16 cellular contexts compared by ENCODE assay signal in the genomic region with DNA sequence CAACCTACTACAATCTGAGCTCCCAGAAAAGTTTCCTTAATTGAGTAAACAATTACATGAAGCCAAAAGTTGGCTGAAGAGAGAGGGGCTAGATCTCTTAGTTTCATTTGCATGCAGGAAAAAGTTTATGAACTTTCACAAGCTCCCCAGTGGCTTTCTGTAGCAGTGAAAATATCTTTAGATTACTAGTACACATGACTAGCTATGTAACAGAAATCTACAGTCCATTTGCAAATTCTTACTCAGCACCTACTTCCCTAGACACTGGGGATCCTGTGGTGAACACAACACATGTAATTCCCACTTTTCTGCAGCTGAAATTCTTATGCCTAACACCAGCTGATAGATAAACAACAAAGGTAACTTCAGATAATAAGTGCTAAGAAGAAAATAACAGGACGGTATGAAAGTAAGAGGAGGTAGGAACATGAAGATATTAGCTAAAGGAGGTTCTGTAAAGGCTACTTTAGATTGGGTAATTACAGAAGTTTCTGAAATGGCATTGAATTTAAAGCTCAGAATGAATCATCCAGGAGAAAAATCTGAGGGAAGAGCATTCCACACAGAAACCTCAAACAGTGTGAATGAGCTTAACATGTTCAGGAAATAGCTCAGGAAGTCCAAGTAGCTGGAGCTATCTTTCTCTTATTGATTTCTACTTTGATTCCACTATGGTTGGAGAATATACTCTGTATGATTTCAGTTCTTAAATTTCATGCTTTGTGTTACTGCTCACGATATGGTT.
DNase-seq lines count a peak whose midpoint lies in the region; ATAC-seq and TF ChIP-seq lines count a peak whose summit lies in the region.
"Had no signal": no experiment of that assay in that cellular context is flagged by ENCODE, and none has a peak within 500 bp of the region (broad histone marks: within the 10 kb centered on the region; RNA-seq: fewer than 3 reads in every experiment).

No MANE protein-coding gene starts in this region.

- peak; percentile 12 for TF ChIP-seq CTCF in chondrocyte (IDR thresholded peaks at IDR 0.05)

- no peak overlapping the region for H3K4me3 Mint-ChIP-seq in chondrocyte (ENCODE audit: unreplicated experiment)
- H3K4me3 Mint-ChIP-seq in activated naive CD8-positive, alpha-beta T cell treated with anti-CD3 and anti-CD28 coated beads for 36 hours, result no peak overlapping the region
- H3K4me3 Mint-ChIP-seq: activated CD8-positive, alpha-beta T cell treated with anti-CD3 and anti-CD28 coated beads for 36 hours; activated naive CD4-positive, alpha-beta T cell treated with anti-CD3 and anti-CD28 coated beads for 36 hours; CD8-positive, alpha-beta T cell had no signal

- H3K27ac Mint-ChIP-seq in chondrocyte (ENCODE audit: unreplicated experiment), result peak overlapping the region; percentile 88
- H3K27ac Mint-ChIP-seq in activated naive CD8-positive, alpha-beta T cell treated with anti-CD3 and anti-CD28 coated beads for 36 hours, result no peak overlapping the region
- H3K27ac Mint-ChIP-seq: activated CD8-positive, alpha-beta T cell treated with anti-CD3 and anti-CD28 coated beads for 36 hours; activated naive CD4-positive, alpha-beta T cell treated with anti-CD3 and anti-CD28 coated beads for 36 hours; CD8-positive, alpha-beta T cell; naive B cell had no signal

- H3K4me1 Mint-ChIP-seq in chondrocyte (ENCODE audit: low read depth), result peaks cover 58% of the 10 kb centered on the region
- no peaks in the 10 kb centered on the region for H3K4me1 Mint-ChIP-seq in activated naive CD8-positive, alpha-beta T cell treated with anti-CD3 and anti-CD28 coated beads for 36 hours

- ATAC-seq in HG02981 (IDR thresholded peaks at IDR 0.05; ENCODE audit: unreplicated experiment), result no peak
- ATAC-seq: activated CD8-positive, alpha-beta T cell treated with anti-CD3 and anti-CD28 coated beads for 36 hours; CD8-positive, alpha-beta T cell had no signal

- H3K9me3 Mint-ChIP-seq in chondrocyte (ENCODE audit: low read depth), result peaks cover 3% of the 10 kb centered on the region
- peaks cover 2% of the 10 kb centered on the region for H3K9me3 Mint-ChIP-seq in activated naive CD8-positive, alpha-beta T cell treated with anti-CD3 and anti-CD28 coated beads for 36 hours
- H3K9me3 Mint-ChIP-seq: activated CD8-positive, alpha-beta T cell treated with anti-CD3 and anti-CD28 coated beads for 36 hours; CD8-positive, alpha-beta T cell had no signal

- no peaks in the 10 kb centered on the region for H3K27me3 Mint-ChIP-seq in chondrocyte (ENCODE audit: low read depth)
- H3K27me3 Mint-ChIP-seq in activated naive CD8-positive, alpha-beta T cell treated with anti-CD3 and anti-CD28 coated beads for 36 hours, result no peaks in the 10 kb centered on the region
- H3K27me3 Mint-ChIP-seq: activated CD8-positive, alpha-beta T cell treated with anti-CD3 and anti-CD28 coated beads for 36 hours; naive B cell had no signal

- DNase-seq in EH (ENCODE audit: low read depth) (peak; percentile 79), LHCN-M2 (ENCODE audit: low read depth) (peak; percentile 75), chondrocyte (ENCODE audit: low spot score) (no peak), lung microvascular endothelial cell (ENCODE audit: low read depth in 2 of 2) (peak; percentile 23 to 30), NCI-H2171 treated with DMSO at 0.1 percent for 48 hours (lab: John Stamatoyannopoulos, UW) (no peak), ecto neural progenitor cell (ENCODE audit: low spot score) (no peak)
- no peak for DNase-seq in activated naive CD8-positive, alpha-beta T cell treated with anti-CD3 and anti-CD28 coated beads for 36 hours
- DNase-seq: activated CD8-positive, alpha-beta T cell treated with anti-CD3 and anti-CD28 coated beads for 36 hours; activated naive CD4-positive, alpha-beta T cell treated with anti-CD3 and anti-CD28 coated beads for 36 hours; CD8-positive, alpha-beta T cell; effector CD4-positive, alpha-beta T cell; naive B cell; NCI-H1436; stimulated activated CD4-positive, alpha-beta T cell treated with anti-CD3 and anti-CD28 coated beads, Interleukin-12 subunit alpha, Interleukin-12 subunit beta, amount 100 ng/mL, for 4 hours; stimulated activated CD8-positive, alpha-beta memory T cell treated with anti-CD3 and anti-CD28 coated beads, Interleukin-4, amount 100 ng/mL, for 48 hours had no signal

- H3K36me3 Mint-ChIP-seq in chondrocyte (ENCODE audit: low read depth), result peaks cover 2% of the 10 kb centered on the region
- no peaks in the 10 kb centered on the region for H3K36me3 Mint-ChIP-seq in activated naive CD8-positive, alpha-beta T cell treated with anti-CD3 and anti-CD28 coated beads for 36 hours
- H3K36me3 Mint-ChIP-seq: CD8-positive, alpha-beta T cell; naive B cell had no signal

Comparison
In these comparisons a context has a peak if more than half of its experiments do, and no peak if none do; other contexts are left out.
1. DNase-seq: peak in EH (single experiment), LHCN-M2 (single experiment) and lung microvascular endothelial cell (2 of 2); none in chondrocyte (single experiment), NCI-H2171 treated with DMSO at 0.1 percent for 48 hours (single experiment), activated naive CD8-positive, alpha-beta T cell treated with anti-CD3 and anti-CD28 coated beads for 36 hours (single experiment) and ecto neural progenitor cell (single experiment).